Comparison of ENCODE assay signal across 1 cellular context in the genomic region with DNA sequence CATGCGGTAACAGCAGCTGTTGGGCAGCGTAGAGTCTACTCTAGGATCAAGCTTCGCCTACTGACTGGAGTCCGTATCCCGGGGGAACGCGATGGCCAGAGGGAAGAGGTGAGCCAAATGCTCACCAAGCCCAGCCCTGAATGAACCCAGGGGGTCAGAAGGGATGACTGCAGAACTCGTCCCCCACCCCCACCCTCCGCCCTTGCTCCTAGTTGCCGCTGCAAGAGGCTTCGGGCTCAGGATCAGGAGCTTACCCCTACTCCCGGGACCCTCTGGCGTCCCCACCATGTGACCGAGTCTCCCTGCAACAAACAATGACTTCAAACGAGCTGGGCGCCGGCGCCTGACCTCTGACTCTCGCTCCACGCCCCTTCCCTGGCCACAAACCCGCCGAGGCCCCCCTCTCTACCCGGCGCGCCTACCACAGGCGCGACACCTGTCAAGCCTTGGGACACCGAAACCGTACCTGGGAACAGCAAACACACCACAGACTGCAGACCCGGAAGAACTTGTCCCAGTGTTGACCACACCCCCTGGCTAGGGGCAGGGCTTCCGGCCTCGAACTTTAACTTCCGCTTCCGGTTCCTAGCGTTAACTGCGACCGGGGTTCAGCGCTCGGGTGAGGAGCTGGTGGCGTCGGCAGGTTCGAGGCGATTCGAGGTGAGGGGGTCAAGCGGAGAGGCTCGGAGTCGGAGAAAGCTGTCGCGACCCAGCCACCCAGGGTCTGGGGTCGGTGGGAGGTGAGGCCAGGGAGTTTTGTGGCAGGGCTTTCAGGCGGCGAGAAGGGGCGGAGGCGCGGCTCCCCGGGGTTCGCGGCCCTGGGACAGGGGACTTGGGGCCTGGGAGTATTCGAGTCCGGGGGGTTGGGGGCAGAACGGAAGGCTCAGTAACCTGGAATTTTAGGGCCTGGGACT.
TF ChIP-seq lines count a peak whose summit lies in the region.

Gene UBL5 (plus strand): TSS at position 594 of the 914 bp plus-strand sequence. CDS start 420 bp downstream, outside the sequence.

TF ChIP-seq in HepG2, 621 proteins besides CTCF, POLR2A, EP300 and RAD21 (continued from another document):
- TF ChIP-seq ZNF318 (CRISPR knock-in tag; IDR thresholded peaks at IDR 0.05) (no peak), MYPOP (CRISPR knock-in tag; IDR thresholded peaks at IDR 0.05) (no peak), ZNF44 (CRISPR knock-in tag; IDR thresholded peaks at IDR 0.05) (no peak), ATF3 (CRISPR knock-in tag; IDR thresholded peaks at IDR 0.05) (0 out of 2 replicates have a peak, but pooled peaks have one; percentile 28), ZNF33A (CRISPR knock-in tag; IDR thresholded peaks at IDR 0.05; ENCODE audit: borderline replicate concordance) (peak; percentile 83; the same call in 1 of the 2 replicates), ATF5 (CRISPR knock-in tag; IDR thresholded peaks at IDR 0.05; ENCODE audit: low read depth) (0 out of 2 replicates have a peak, but pooled peaks have one; percentile 33), BRF2 (CRISPR knock-in tag; IDR thresholded peaks at IDR 0.05) (no peak)
